2 cellular contexts compared by ENCODE assay signal in the genomic region with DNA sequence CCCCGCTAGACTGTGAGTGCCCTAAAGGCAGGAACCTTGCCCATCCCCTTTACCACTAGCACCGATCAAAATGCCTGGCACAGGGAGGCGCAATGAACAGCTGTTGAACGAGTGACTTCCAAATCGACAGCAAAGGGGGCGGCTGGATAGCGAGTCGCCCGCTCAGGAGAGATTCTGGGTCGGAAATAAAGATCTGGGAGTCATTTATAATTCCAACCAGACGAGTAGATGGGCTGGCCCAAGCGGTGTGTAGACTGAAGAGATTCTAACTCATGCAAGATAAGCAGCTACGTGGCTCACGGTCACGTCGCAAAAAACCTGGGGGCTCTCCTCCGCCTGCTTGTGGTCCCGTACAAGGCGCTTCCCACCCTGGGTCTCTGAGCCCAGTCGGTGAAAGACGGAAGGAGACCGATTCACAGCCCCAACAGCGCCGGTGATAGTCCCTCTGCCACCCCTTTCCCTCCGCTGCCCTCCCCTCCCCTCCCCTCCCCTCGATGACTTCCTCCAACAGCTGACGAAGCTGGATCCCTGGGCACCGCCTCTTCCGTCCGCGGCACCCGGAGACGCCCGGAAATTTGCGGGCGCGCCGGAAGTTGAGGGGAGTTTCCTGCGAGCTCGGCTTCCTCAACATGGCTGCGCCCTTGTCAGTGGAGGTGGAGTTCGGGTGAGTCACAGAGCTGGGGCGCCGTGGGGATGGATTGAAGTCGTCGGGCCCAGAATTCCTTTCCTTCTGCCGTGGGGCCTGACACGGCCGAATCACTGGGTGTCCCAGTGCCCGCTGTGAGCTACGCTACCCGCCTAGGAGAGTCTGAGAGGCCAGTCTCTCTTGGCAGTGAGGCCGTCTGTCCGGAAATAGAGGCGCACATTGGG.
A peak's percentile ranks its signal among the peaks of the same experiment; 100 is the strongest.
TF ChIP-seq lines count a peak whose summit lies in the region.

Gene URM1 (plus strand): TSS at position 623 of the 870 bp plus-strand sequence. CDS start 7 bp downstream, at position 630.

TF ChIP-seq in IMR-90, 13 proteins besides CTCF, POLR2A, EP300 and RAD21:
- TF ChIP-seq FOS (IDR thresholded peaks at IDR 0.05; ENCODE audit: low read depth, low read length) (peak; percentile 67; the same call in 1 of the 2 replicates), MAFK (IDR thresholded peaks at IDR 0.05; ENCODE audit: low read depth, low read length) (no peak), MAZ (IDR thresholded peaks at IDR 0.05; ENCODE audit: borderline replicate concordance, low read depth, low read length) (peak; percentile 90), MXI1 (IDR thresholded peaks at IDR 0.05; ENCODE audit: borderline replicate concordance, low read depth, low read length) (peak; percentile 66; the same call in 1 of the 2 replicates)

TF ChIP-seq in endothelial cell of umbilical vein, 7 proteins besides CTCF, POLR2A, EP300 and RAD21:
- peak; percentile 92 for TF ChIP-seq POLR2AphosphoS5 (IDR thresholded peaks at IDR 0.05; ENCODE audit: insufficient read depth, low read depth, low read length)
- peak; percentile 52 for TF ChIP-seq FOS (IDR thresholded peaks at IDR 0.05; ENCODE audit: borderline replicate concordance, insufficient read depth, low read length)
- TF ChIP-seq MYC (IDR thresholded peaks at IDR 0.05; ENCODE audit: low read depth, low read length) = no peak
- no peak for TF ChIP-seq GATA2 (IDR thresholded peaks at IDR 0.05; ENCODE audit: insufficient read depth, insufficient read length, low read depth, low read length)
- TF ChIP-seq, protein P1, sequence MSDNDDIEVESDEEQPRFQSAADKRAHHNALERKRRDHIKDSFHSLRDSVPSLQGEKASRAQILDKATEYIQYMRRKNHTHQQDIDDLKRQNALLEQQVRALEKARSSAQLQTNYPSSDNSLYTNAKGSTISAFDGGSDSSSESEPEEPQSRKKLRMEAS (IDR thresholded peaks at IDR 0.05; ENCODE audit: insufficient read depth, insufficient read length) = peak; percentile 38
- TF ChIP-seq EZH2 (IDR thresholded peaks at IDR 0.05; ENCODE audit: borderline replicate concordance, low read depth, low read length, severe bottlenecking) = no peak
- no peak for TF ChIP-seq JUN (IDR thresholded peaks at IDR 0.05; ENCODE audit: borderline replicate concordance, insufficient read depth, insufficient read length, low read depth)
TF ChIP-seq in endothelial cell of umbilical vein: peak in this region for 3.
